Comparison of ENCODE assay signal across 24 cellular contexts in genomic region chr9:136827794-136828473, GRCh38. TPM values are rescaled to one million over a fixed set of nuclear protein-coding genes. Genes with fewer than 3 reads are reported as not detected.
"Had no signal": no experiment of that assay in that cellular context is flagged by ENCODE, and none has a peak within 500 bp of the region (broad histone marks: within the 10 kb centered on the region; RNA-seq: fewer than 3 reads in every experiment).

No MANE protein-coding gene starts in this region.

- H3K27me3 ChIP-seq: breast epithelium, Peyer's patch had no signal

- ATAC-seq: activated CD4-positive, alpha-beta T cell treated with anti-CD3 and anti-CD28 coated beads for 36 hours; activated CD8-positive, alpha-beta T cell treated with anti-CD3 and anti-CD28 coated beads for 36 hours; T-helper 17 cell had no signal

- H3K9me3 ChIP-seq: breast epithelium, Peyer's patch had no signal

- H3K4me1 Mint-ChIP-seq: activated CD4-positive, alpha-beta T cell treated with anti-CD3 and anti-CD28 coated beads for 36 hours; activated naive CD4-positive, alpha-beta T cell treated with anti-CD3 and anti-CD28 coated beads, Interleukin-2, amount 10 ng/mL, durations not matched to agents 7 days and 5 days; T-helper 17 cell had no signal

- H3K4me3 ChIP-seq: breast epithelium, Peyer's patch had no signal

- H3K4me3 Mint-ChIP-seq: activated CD4-positive, alpha-beta T cell treated with anti-CD3 and anti-CD28 coated beads for 36 hours; activated CD8-positive, alpha-beta T cell treated with anti-CD3 and anti-CD28 coated beads for 36 hours; activated naive CD4-positive, alpha-beta T cell treated with anti-CD3 and anti-CD28 coated beads, Interleukin-2, amount 10 ng/mL, durations not matched to agents 7 days and 5 days; activated naive CD8-positive, alpha-beta T cell treated with anti-CD3 and anti-CD28 coated beads for 36 hours; activated T-cell treated with anti-CD3 and anti-CD28 coated beads, Interleukin-2, amount 50 U/mL, for 72 hours; T-helper 17 cell had no signal

- H3K4me1 ChIP-seq: breast epithelium, Peyer's patch had no signal

- DNase-seq: activated CD4-positive, alpha-beta T cell treated with anti-CD3 and anti-CD28 coated beads for 36 hours; activated CD8-positive, alpha-beta memory T cell treated with anti-CD3 and anti-CD28 coated beads, Interleukin-2, amount 50 U/mL, for 4 hours; activated CD8-positive, alpha-beta T cell treated with anti-CD3 and anti-CD28 coated beads for 36 hours; activated gamma-delta T cell treated with Interleukin-2 at 50 U/mL for 16 hours; activated naive CD4-positive, alpha-beta T cell treated with anti-CD3 and anti-CD28 coated beads, Interleukin-2, amount 10 ng/mL, durations not matched to agents 7 days and 5 days; activated naive CD8-positive, alpha-beta T cell treated with anti-CD3 and anti-CD28 coated beads for 36 hours; activated T-cell treated with anti-CD3 and anti-CD28 coated beads, Interleukin-2, amount 50 U/mL, for 72 hours; central memory CD4-positive, alpha-beta T cell; Kasumi-1; KBM-7; NCI-H1105 treated with DMSO at 0.1 percent for 48 hours; NCI-H1436 treated with DMSO at 0.1 percent for 48 hours; NCI-H187; NCI-H2081; NCI-H510A treated with DMSO at 0.1 percent for 48 hours; NCI-H69; Peyer's patch; SIG-M5; T-helper 17 cell; T1000; WERI-Rb-1 had no signal

- H3K27ac ChIP-seq: breast epithelium, Peyer's patch, WERI-Rb-1 had no signal

- H3K27ac Mint-ChIP-seq: activated CD4-positive, alpha-beta T cell treated with anti-CD3 and anti-CD28 coated beads for 36 hours; activated CD8-positive, alpha-beta T cell treated with anti-CD3 and anti-CD28 coated beads for 36 hours; activated naive CD4-positive, alpha-beta T cell treated with anti-CD3 and anti-CD28 coated beads, Interleukin-2, amount 10 ng/mL, durations not matched to agents 7 days and 5 days; activated naive CD8-positive, alpha-beta T cell treated with anti-CD3 and anti-CD28 coated beads for 36 hours; activated T-cell treated with anti-CD3 and anti-CD28 coated beads, Interleukin-2, amount 50 U/mL, for 72 hours; activated T-helper 2 cell treated with anti-CD3 and anti-CD28 coated beads, Interferon-gamma antibody, Interleukin-2, Interleukin-4, amounts not matched to agents 10 μg/mL and 5 μg/mL and 100 μg/mL, durations not matched to agents 14 hours and 24 hours and 36 hours; T-helper 17 cell had no signal

- H3K27me3 Mint-ChIP-seq: activated CD4-positive, alpha-beta T cell treated with anti-CD3 and anti-CD28 coated beads for 36 hours; activated CD8-positive, alpha-beta T cell treated with anti-CD3 and anti-CD28 coated beads for 36 hours; activated naive CD4-positive, alpha-beta T cell treated with anti-CD3 and anti-CD28 coated beads, Interleukin-2, amount 10 ng/mL, durations not matched to agents 7 days and 5 days; activated naive CD8-positive, alpha-beta T cell treated with anti-CD3 and anti-CD28 coated beads for 36 hours; T-helper 17 cell had no signal

- H3K9me3 Mint-ChIP-seq: activated CD8-positive, alpha-beta T cell treated with anti-CD3 and anti-CD28 coated beads for 36 hours; activated naive CD4-positive, alpha-beta T cell treated with anti-CD3 and anti-CD28 coated beads, Interleukin-2, amount 10 ng/mL, durations not matched to agents 7 days and 5 days; activated naive CD8-positive, alpha-beta T cell treated with anti-CD3 and anti-CD28 coated beads for 36 hours; activated T-cell treated with anti-CD3 and anti-CD28 coated beads, Interleukin-2, amount 50 U/mL, for 72 hours; activated T-helper 2 cell treated with anti-CD3 and anti-CD28 coated beads, Interferon-gamma antibody, Interleukin-2, Interleukin-4, amounts not matched to agents 10 μg/mL and 5 μg/mL and 100 μg/mL, durations not matched to agents 14 hours and 24 hours and 36 hours had no signal

- FAIRE-seq: TTC549 had no signal

RNA-seq across cellular contexts. Expression of gene CCDC183, which starts 31.8 kb away (rescaled TPM):
- total RNA-seq: activated T-helper 2 cell treated with anti-CD3 and anti-CD28 coated beads, Interferon-gamma antibody, Interleukin-2, Interleukin-4, amounts not matched to agents 10 μg/mL and 5 μg/mL and 100 μg/mL, durations not matched to agents 14 hours and 24 hours and 36 hours had no signal
